ENCODE assay signal across 26 cellular contexts in genomic region chr18:22844184-22844583, GRCh38.
DNase-seq lines count a peak whose midpoint lies in the region; FAIRE-seq and TF ChIP-seq lines count a peak whose summit lies in the region.
"Had no signal": no experiment of that assay in that cellular context is flagged by ENCODE, and none has a peak within 500 bp of the region (broad histone marks: within the 10 kb centered on the region; RNA-seq: fewer than 3 reads in every experiment).

No MANE protein-coding gene starts in this region.

- TF ChIP-seq CTCF in bronchial epithelial cell (IDR thresholded peaks at IDR 0.05; ENCODE audit: insufficient read depth, low read length, severe bottlenecking): no peak

- no peak overlapping the region for H2AFZ ChIP-seq in ACC112 (ENCODE audit: low read length, unreplicated experiment)

- peaks cover 49% of the 10 kb centered on the region for H3K4me1 ChIP-seq in ACC112 (ENCODE audit: control insufficient read depth, insufficient read depth, low read length, unreplicated experiment)
- peaks cover 3% of the 10 kb centered on the region; the same call in 1 of the 2 replicates for H3K4me1 ChIP-seq in SJCRH30
- H3K4me1 ChIP-seq: psoas muscle had no signal

- no peak overlapping the region; the same call in 1 of the 2 replicates for H3K4me3 ChIP-seq in ACC112 (ENCODE audit: low read depth, low read length)
- no peak overlapping the region for H3K4me3 ChIP-seq in bronchial epithelial cell (ENCODE audit: low read depth, low read length)
- H3K4me3 ChIP-seq in SJCRH30: no peak overlapping the region
- H3K4me3 ChIP-seq: psoas muscle, skin epidermis, transverse colon had no signal

- H3K36me3 ChIP-seq in ACC112 (ENCODE audit: insufficient read depth, low read length): no peaks in the 10 kb centered on the region
- H3K36me3 ChIP-seq in bronchial epithelial cell (ENCODE audit: control insufficient read depth, insufficient read depth, low read length): no peaks in the 10 kb centered on the region
- H3K36me3 ChIP-seq in SJCRH30: no peaks in the 10 kb centered on the region
- H3K36me3 ChIP-seq: transverse colon had no signal

- no peaks in the 10 kb centered on the region for H3K9me3 ChIP-seq in SJCRH30 (replicated peaks)
- H3K9me3 ChIP-seq: psoas muscle, transverse colon had no signal

- no peak for FAIRE-seq in bronchial epithelial cell (lab: Jason Lieb, UNC)
- FAIRE-seq: A204.1, islet of Langerhans had no signal

- no peaks in the 10 kb centered on the region for H3K79me2 ChIP-seq in ACC112 (ENCODE audit: control insufficient read depth, insufficient read depth, low read length, unreplicated experiment)

- peak; percentile 54 for DNase-seq in M059J (ENCODE audit: low read depth)
- DNase-seq in bronchial epithelial cell (ENCODE audit: low read depth): peak; percentile 85
- DNase-seq in hepatic stellate cell (ENCODE audit: low spot score): peak; percentile 6
- DNase-seq in NK-92 (lab: John Stamatoyannopoulos, UW; ENCODE audit: unreplicated experiment): no peak
- no peak for DNase-seq in SJCRH30
- no peak for DNase-seq in superior temporal gyrus (ENCODE audit: extremely low spot score)
- no peak for DNase-seq in NCI-H1694 treated with DMSO at 0.1 percent for 48 hours (lab: John Stamatoyannopoulos, UW)
- DNase-seq: activated CD4-positive, alpha-beta T cell treated with anti-CD3 and anti-CD28 coated beads, Interleukin-2, amount 10 ng/mL, durations not matched to agents 24 days and 14 days; activated gamma-delta T cell treated with Interleukin-2 at 50 U/mL for 16 hours; activated T-cell treated with anti-CD3 and anti-CD28 coated beads, Interleukin-2, amount 50 U/mL, for 1 hour; CD8-positive, alpha-beta T cell; DMS 273 treated with DMSO at 0.1 percent for 48 hours; H9; MM.1S; naive thymus-derived CD4-positive, alpha-beta T cell; NCI-H1436; NCI-H2107; NCI-H510A; NK-92 treated with Interleukin-12 subunit alpha and Interleukin-12 subunit beta, amount 100 ng/mL, for 24 hours; psoas muscle; SIG-M5; transverse colon had no signal

- H3K27ac ChIP-seq in ACC112 (ENCODE audit: low read depth, low read length) (peak overlapping the region; percentile 24; the same call in 1 of the 2 replicates), SJCRH30 (no peak overlapping the region)
- H3K27ac ChIP-seq: psoas muscle, transverse colon had no signal

- H3K27me3 ChIP-seq in ACC112 (ENCODE audit: insufficient read depth, low read length) (no peaks in the 10 kb centered on the region), bronchial epithelial cell (ENCODE audit: control insufficient read depth, insufficient read depth, low read length) (no peaks in the 10 kb centered on the region), SJCRH30 (no peaks in the 10 kb centered on the region)
- H3K27me3 ChIP-seq: transverse colon had no signal

Comparison
In these comparisons a context has a peak if more than half of its experiments do, and no peak if none do; other contexts are left out.
1. DNase-seq: peak in M059J (single experiment), bronchial epithelial cell (single experiment) and hepatic stellate cell (single experiment); none in NK-92 (single experiment), SJCRH30 (0 of 2), superior temporal gyrus (single experiment) and NCI-H1694 treated with DMSO at 0.1 percent for 48 hours (single experiment).